In genomic region chr18:54117853-54118773, GRCh38 we compare ENCODE assay signal across 1 cellular context.
TF ChIP-seq lines count a peak whose summit lies in the region.

No MANE protein-coding gene starts in this region.

TF ChIP-seq in K562, 482 proteins besides CTCF, POLR2A, EP300 and RAD21 (continued from another document):
- peak; percentile 25; the same call in 1 of the 2 replicates for TF ChIP-seq MGA (IDR thresholded peaks at IDR 0.05)
- TF ChIP-seq BACH1 (tag; IDR thresholded peaks at IDR 0.05): peak; percentile 36; the same call in 1 of the 2 replicates
- TF ChIP-seq, protein P1, sequence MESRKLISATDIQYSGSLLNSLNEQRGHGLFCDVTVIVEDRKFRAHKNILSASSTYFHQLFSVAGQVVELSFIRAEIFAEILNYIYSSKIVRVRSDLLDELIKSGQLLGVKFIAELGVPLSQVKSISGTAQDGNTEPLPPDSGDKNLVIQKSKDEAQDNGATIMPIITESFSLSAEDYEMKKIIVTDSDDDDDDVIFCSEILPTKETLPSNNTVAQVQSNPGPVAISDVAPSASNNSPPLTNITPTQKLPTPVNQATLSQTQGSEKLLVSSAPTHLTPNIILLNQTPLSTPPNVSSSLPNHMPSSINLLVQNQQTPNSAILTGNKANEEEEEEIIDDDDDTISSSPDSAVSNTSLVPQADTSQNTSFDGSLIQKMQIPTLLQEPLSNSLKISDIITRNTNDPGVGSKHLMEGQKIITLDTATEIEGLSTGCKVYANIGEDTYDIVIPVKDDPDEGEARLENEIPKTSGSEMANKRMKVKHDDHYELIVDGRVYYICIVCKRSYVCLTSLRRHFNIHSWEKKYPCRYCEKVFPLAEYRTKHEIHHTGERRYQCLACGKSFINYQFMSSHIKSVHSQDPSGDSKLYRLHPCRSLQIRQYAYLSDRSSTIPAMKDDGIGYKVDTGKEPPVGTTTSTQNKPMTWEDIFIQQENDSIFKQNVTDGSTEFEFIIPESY (CRISPR knock-in tag; IDR thresholded peaks at IDR 0.05): no peak
- TF ChIP-seq ATF4 (CRISPR knock-in tag; IDR thresholded peaks at IDR 0.05): peak; percentile 95
- TF ChIP-seq CEBPG (CRISPR knock-in tag; IDR thresholded peaks at IDR 0.05): peak; percentile 69; the same call in 1 of the 2 replicates
- peak; percentile 69 to 94 for TF ChIP-seq CEBPG (tag; conservative IDR thresholded peaks at IDR 0.05 in 1 of 2, IDR thresholded peaks at IDR 0.05 in 1 of 2)
- TF ChIP-seq CBFB (CRISPR knock-in tag; IDR thresholded peaks at IDR 0.05): no peak
- TF ChIP-seq RBM14 (IDR thresholded peaks at IDR 0.05; ENCODE audit: borderline replicate concordance, insufficient read depth, low read depth, low read length): no peak
- peak; percentile 24; the same call in 1 of the 2 replicates for TF ChIP-seq FOSL1 (tag; conservative IDR thresholded peaks at IDR 0.05)
- no peak for TF ChIP-seq PHF20 (IDR thresholded peaks at IDR 0.05; ENCODE audit: partially characterized antibody)
- 0 out of 2 replicates have a peak, but pooled peaks have one; percentile 13 for TF ChIP-seq CTBP1 (IDR thresholded peaks at IDR 0.05; ENCODE audit: borderline replicate concordance)
- TF ChIP-seq TCF3 (CRISPR knock-in tag; IDR thresholded peaks at IDR 0.05): no peak
- TF ChIP-seq, protein P2, sequence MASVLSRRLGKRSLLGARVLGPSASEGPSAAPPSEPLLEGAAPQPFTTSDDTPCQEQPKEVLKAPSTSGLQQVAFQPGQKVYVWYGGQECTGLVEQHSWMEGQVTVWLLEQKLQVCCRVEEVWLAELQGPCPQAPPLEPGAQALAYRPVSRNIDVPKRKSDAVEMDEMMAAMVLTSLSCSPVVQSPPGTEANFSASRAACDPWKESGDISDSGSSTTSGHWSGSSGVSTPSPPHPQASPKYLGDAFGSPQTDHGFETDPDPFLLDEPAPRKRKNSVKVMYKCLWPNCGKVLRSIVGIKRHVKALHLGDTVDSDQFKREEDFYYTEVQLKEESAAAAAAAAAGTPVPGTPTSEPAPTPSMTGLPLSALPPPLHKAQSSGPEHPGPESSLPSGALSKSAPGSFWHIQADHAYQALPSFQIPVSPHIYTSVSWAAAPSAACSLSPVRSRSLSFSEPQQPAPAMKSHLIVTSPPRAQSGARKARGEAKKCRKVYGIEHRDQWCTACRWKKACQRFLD (CRISPR knock-in tag; IDR thresholded peaks at IDR 0.05): peak; percentile 55; the same call in 1 of the 2 replicates
- TF ChIP-seq TRIM24 (IDR thresholded peaks at IDR 0.05): peak in 1 of 2 experiments; percentile 61; a peak in 1 of 4 replicates
- TF ChIP-seq NKRF (IDR thresholded peaks at IDR 0.05; ENCODE audit: borderline replicate concordance): no peak
- TF ChIP-seq SMC3 (conservative IDR thresholded peaks at IDR 0.05; ENCODE audit: insufficient read depth, low read depth, low read length): no peak
